ENCODE assay signal across 1 cellular context in genomic region chr14:47240755-47241437, GRCh38.
TF ChIP-seq lines count a peak whose summit lies in the region.

No MANE protein-coding gene starts in this region.

TF ChIP-seq in K562, 482 proteins besides CTCF, POLR2A, EP300 and RAD21 (continued from another document):
- TF ChIP-seq, protein P1, sequence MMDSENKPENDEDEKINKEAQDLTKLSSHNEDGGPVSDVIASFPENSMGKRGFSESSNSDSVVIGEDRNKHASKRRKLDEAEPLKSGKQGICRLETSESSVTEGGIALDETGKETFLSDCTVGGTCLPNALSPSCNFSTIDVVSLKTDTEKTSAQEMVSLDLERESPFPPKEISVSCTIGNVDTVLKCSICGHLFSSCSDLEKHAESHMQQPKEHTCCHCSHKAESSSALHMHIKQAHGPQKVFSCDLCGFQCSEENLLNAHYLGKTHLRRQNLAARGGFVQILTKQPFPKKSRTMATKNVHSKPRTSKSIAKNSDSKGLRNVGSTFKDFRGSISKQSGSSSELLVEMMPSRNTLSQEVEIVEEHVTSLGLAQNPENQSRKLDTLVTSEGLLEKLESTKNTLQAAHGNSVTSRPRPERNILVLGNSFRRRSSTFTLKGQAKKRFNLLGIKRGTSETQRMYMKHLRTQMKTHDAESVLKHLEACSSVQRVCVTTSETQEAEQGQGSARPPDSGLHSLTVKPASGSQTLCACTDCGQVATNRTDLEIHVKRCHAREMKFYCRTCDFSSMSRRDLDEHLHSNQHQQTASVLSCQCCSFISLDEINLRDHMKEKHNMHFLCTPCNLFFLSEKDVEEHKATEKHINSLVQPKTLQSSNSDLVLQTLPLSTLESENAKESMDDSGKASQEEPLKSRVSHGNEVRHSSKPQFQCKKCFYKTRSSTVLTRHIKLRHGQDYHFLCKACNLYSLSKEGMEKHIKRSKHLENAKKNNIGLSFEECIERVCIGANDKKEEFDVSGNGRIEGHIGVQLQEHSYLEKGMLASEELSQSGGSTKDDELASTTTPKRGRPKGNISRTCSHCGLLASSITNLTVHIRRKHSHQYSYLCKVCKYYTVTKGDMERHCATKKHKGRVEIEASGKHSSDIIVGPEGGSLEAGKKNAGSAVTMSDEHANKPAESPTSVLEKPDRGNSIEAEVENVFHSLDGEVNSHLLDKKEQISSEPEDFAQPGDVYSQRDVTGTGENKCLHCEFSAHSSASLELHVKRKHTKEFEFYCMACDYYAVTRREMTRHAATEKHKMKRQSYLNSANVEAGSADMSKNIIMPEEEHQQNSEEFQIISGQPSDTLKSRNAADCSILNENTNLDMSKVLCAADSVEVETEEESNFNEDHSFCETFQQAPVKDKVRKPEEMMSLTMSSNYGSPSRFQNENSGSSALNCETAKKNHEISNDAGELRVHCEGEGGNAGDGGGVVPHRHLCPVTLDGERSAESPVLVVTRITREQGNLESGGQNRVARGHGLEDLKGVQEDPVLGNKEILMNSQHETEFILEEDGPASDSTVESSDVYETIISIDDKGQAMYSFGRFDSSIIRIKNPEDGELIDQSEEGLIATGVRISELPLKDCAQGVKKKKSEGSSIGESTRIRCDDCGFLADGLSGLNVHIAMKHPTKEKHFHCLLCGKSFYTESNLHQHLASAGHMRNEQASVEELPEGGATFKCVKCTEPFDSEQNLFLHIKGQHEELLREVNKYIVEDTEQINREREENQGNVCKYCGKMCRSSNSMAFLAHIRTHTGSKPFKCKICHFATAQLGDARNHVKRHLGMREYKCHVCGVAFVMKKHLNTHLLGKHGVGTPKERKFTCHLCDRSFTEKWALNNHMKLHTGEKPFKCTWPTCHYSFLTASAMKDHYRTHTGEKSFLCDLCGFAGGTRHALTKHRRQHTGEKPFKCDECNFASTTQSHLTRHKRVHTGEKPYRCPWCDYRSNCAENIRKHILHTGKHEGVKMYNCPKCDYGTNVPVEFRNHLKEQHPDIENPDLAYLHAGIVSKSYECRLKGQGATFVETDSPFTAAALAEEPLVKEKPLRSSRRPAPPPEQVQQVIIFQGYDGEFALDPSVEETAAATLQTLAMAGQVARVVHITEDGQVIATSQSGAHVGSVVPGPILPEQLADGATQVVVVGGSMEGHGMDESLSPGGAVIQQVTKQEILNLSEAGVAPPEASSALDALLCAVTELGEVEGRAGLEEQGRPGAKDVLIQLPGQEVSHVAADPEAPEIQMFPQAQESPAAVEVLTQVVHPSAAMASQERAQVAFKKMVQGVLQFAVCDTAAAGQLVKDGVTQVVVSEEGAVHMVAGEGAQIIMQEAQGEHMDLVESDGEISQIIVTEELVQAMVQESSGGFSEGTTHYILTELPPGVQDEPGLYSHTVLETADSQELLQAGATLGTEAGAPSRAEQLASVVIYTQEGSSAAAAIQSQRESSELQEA (IDR thresholded peaks at IDR 0.05; ENCODE audit: low read depth) = no peak
- TF ChIP-seq BACH1 (tag; IDR thresholded peaks at IDR 0.05) (no peak), SAP30 (IDR thresholded peaks at IDR 0.05; ENCODE audit: borderline replicate concordance, insufficient read depth, low read depth, low read length, poor library complexity, severe bottlenecking) (no peak), FOXK2 (conservative IDR thresholded peaks at IDR 0.05 in 1 of 2, IDR thresholded peaks at IDR 0.05 in 1 of 2; ENCODE audit: low read depth in 2 of 2) (no peak), CREB3L1 (IDR thresholded peaks at IDR 0.05; ENCODE audit: borderline replicate concordance, low read depth) (no peak), C11orf30 (IDR thresholded peaks at IDR 0.05; ENCODE audit: low read depth) (0 out of 2 replicates have a peak, but pooled peaks have one; percentile 20), BRF2 (IDR thresholded peaks at IDR 0.05; ENCODE audit: borderline replicate concordance, insufficient read depth, insufficient read length) (no peak), CTBP1 (IDR thresholded peaks at IDR 0.05; ENCODE audit: borderline replicate concordance) (no peak), CEBPZ (IDR thresholded peaks at IDR 0.05; ENCODE audit: borderline replicate concordance, low read depth, low read length) (no peak), ZNF316 (IDR thresholded peaks at IDR 0.05) (0 out of 2 replicates have a peak, but pooled peaks have one; percentile 8), HES1 (IDR thresholded peaks at IDR 0.05; ENCODE audit: low read depth) (no peak), SMARCA4 (IDR thresholded peaks at IDR 0.05) (no peak), STAT5A (IDR thresholded peaks at IDR 0.05; ENCODE audit: borderline replicate concordance, low read length) (no peak)
- TF ChIP-seq, protein P2, sequence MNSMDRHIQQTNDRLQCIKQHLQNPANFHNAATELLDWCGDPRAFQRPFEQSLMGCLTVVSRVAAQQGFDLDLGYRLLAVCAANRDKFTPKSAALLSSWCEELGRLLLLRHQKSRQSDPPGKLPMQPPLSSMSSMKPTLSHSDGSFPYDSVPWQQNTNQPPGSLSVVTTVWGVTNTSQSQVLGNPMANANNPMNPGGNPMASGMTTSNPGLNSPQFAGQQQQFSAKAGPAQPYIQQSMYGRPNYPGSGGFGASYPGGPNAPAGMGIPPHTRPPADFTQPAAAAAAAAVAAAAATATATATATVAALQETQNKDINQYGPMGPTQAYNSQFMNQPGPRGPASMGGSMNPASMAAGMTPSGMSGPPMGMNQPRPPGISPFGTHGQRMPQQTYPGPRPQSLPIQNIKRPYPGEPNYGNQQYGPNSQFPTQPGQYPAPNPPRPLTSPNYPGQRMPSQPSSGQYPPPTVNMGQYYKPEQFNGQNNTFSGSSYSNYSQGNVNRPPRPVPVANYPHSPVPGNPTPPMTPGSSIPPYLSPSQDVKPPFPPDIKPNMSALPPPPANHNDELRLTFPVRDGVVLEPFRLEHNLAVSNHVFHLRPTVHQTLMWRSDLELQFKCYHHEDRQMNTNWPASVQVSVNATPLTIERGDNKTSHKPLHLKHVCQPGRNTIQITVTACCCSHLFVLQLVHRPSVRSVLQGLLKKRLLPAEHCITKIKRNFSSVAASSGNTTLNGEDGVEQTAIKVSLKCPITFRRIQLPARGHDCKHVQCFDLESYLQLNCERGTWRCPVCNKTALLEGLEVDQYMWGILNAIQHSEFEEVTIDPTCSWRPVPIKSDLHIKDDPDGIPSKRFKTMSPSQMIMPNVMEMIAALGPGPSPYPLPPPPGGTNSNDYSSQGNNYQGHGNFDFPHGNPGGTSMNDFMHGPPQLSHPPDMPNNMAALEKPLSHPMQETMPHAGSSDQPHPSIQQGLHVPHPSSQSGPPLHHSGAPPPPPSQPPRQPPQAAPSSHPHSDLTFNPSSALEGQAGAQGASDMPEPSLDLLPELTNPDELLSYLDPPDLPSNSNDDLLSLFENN (IDR thresholded peaks at IDR 0.05; ENCODE audit: low read depth in 2 of 2, low read length in 2 of 2) = no peak
